ENCODE assay signal across 12 cellular contexts in genomic region chr14:103623883-103624482, GRCh38. TPM values are rescaled to one million over a fixed set of nuclear protein-coding genes. Genes with fewer than 3 reads are reported as not detected.
DNase-seq lines count a peak whose midpoint lies in the region; ATAC-seq, FAIRE-seq and TF ChIP-seq lines count a peak whose summit lies in the region.
"Had no signal": no experiment of that assay in that cellular context is flagged by ENCODE, and none has a peak within 500 bp of the region (broad histone marks: within the 10 kb centered on the region; RNA-seq: fewer than 3 reads in every experiment).

No MANE protein-coding gene starts in this region.

- H3K4me2 ChIP-seq in OCI-LY7 (ENCODE audit: low read length), result peak overlapping the region; percentile 83
- H3K4me2 ChIP-seq: hepatocyte had no signal

- ATAC-seq in left cardiac atrium (peak in 1 of 2 donors; percentile 1), HG03571 (IDR thresholded peaks at IDR 0.05; ENCODE audit: unreplicated experiment) (no peak)

- H3K4me1 ChIP-seq in OCI-LY7 (ENCODE audit: insufficient read depth, low read length, poor library complexity, severe bottlenecking) (peaks cover 61% of the 10 kb centered on the region), stomach (peaks cover 28 to 39% (median 32%) of the 10 kb centered on the region in 4 donors), kidney (ENCODE audit: control insufficient read depth in 1 of 2, insufficient read depth in 1 of 2, low read depth in 1 of 2, low read length in 2 of 2) (peaks cover 0 to 17% of the 10 kb centered on the region in 2 donors)

- TF ChIP-seq POLR2A in stomach (IDR thresholded peaks at IDR 0.05), result no peak

- H3K27ac ChIP-seq in OCI-LY7 (ENCODE audit: low read depth, low read length, poor library complexity, severe bottlenecking) (peak overlapping the region; percentile 82), stomach (peak overlapping the region in 4 of 5 donors; percentile 25 to 65 (median 56)), kidney (ENCODE audit: low read depth in 2 of 2, low read length in 2 of 2) (no peak overlapping the region)
- H3K27ac ChIP-seq: hepatocyte had no signal

- POLR2A ChIA-PET in OCI-LY7 (lab: Charles Lee), result interaction anchor here (0.7 to 1.0 kb wide), 2 partner anchors 11 to 22 kb away, joined by 3 read pairs; no protein-coding TSS in a partner anchor

- intact Hi-C loops in OCI-LY7 (cut with micrococcal nuclease; ENCODE audit: unreplicated experiment) (loop anchor here (2.0 kb wide), 1 partner anchor 29 kb away; no protein-coding TSS in a partner anchor), left cardiac atrium (cut with DNase I) (loop anchor here in 1 of 2 donors (10.0 kb wide), 1 partner anchor 49 kb away; no protein-coding TSS in a partner anchor), stomach (cut with DNase I; ENCODE audit: low total_unique reads) (no loop called here), kidney (cut with DNase I) (no loop called here)

- FAIRE-seq in kidney (lab: Jason Lieb, UNC), result no peak

- H3K9me3 ChIP-seq in OCI-LY7 (ENCODE audit: low read length) (no peaks in the 10 kb centered on the region), stomach (no peaks in the 10 kb centered on the region), kidney (ENCODE audit: control insufficient read depth in 1 of 2, low read length in 2 of 2) (no peaks in the 10 kb centered on the region)
- H3K9me3 ChIP-seq: HAP-1 had no signal

- TF ChIP-seq EP300 in stomach (IDR thresholded peaks at IDR 0.05), result no peak

- peak overlapping the region; percentile 30; the same call in 1 of the 2 replicates for H2AFZ ChIP-seq in OCI-LY7 (ENCODE audit: low read length)
- H2AFZ ChIP-seq: hepatocyte had no signal

- H3K27me3 ChIP-seq in stomach, result no peaks in the 10 kb centered on the region
- H3K27me3 ChIP-seq: hepatocyte had no signal

- CTCF ChIA-PET in OCI-LY7 (lab: Charles Lee; ENCODE audit: unreplicated experiment), result no interaction called here

- H3K9ac ChIP-seq in kidney (ENCODE audit: low read length in 2 of 2), result no peak overlapping the region

- H3K79me2 ChIP-seq in OCI-LY7 (ENCODE audit: insufficient read depth, low read depth, low read length), result no peaks in the 10 kb centered on the region
- H3K79me2 ChIP-seq: hepatocyte had no signal

- H3K4me3 ChIP-seq in OCI-LY7 (ENCODE audit: low read depth, low read length, poor library complexity, severe bottlenecking) (no peak overlapping the region), stomach (peak overlapping the region in 1 of 4 donors; percentile 3), kidney (ENCODE audit: low read length in 2 of 2) (no peak overlapping the region)
- H3K4me3 ChIP-seq: HAP-1, hepatocyte had no signal

- WGBS in stomach, 5 donors, result 36 to 69% (median 44%) methylated on average over 9 to 16 of the region's 16 CpGs

- BruUV-seq in OCI-LY7 (replicated peaks; lab: Mats Ljungman, UMichigan), result no TSS peak

- H3K36me3 ChIP-seq in OCI-LY7 (ENCODE audit: insufficient read depth, low read length) (no peaks in the 10 kb centered on the region), stomach (no peaks in the 10 kb centered on the region), kidney (ENCODE audit: control insufficient read depth in 1 of 2, insufficient read depth in 2 of 2, low read length in 2 of 2) (no peaks in the 10 kb centered on the region)
- H3K36me3 ChIP-seq: HAP-1 had no signal

- H4K20me1 ChIP-seq in OCI-LY7 (ENCODE audit: insufficient read depth, low read length), result no peaks in the 10 kb centered on the region

- DNase-seq in NCI-H187 (lab: John Stamatoyannopoulos, UW), result peak; percentile 53 to 78
- no peak for DNase-seq in NCI-H187 treated with DMSO at 0.1 percent for 48 hours (lab: John Stamatoyannopoulos, UW)
- peak; percentile 69 for DNase-seq in OCI-LY7 (ENCODE audit: low spot score)
- peak; percentile 69 for DNase-seq in left cardiac atrium
- peak; percentile 51 for DNase-seq in stomach
- DNase-seq in kidney, result no peak
- no peak for DNase-seq in middle frontal gyrus (ENCODE audit: extremely low spot score, low spot score)
- DNase-seq: activated naive CD4-positive, alpha-beta T cell treated with anti-CD3 and anti-CD28 coated beads, Interleukin-2, amount 50 U/mL, for 16 hours; RPMI8226 had no signal

- TF ChIP-seq CTCF in OCI-LY7 (conservative IDR thresholded peaks at IDR 0.05; ENCODE audit: low read length) (no peak), stomach (IDR thresholded peaks at IDR 0.05) (no peak), kidney (IDR thresholded peaks at IDR 0.05; ENCODE audit: borderline replicate concordance, extremely low read depth, insufficient read depth) (no peak)

- H3K9me2 ChIP-seq in OCI-LY7 (ENCODE audit: insufficient read depth, low read length), result no peaks in the 10 kb centered on the region

RNA-seq across cellular contexts. Expression of gene KLC1, which starts 5.0 kb away (rescaled TPM):
- total RNA-seq in OCI-LY7 (2014; rRNA removed; shearing (Covaris generic)), result 157 and 204 TPM in 2 replicates
- total RNA-seq in OCI-LY7 (2022) (142 and 147 TPM in 2 replicates), left cardiac atrium (100 to 1,000 TPM; 118 to 139 TPM), stomach (100 to 1,000 TPM in 4 of 5 donors, 10 to 100 TPM in 1; 76.4 to 522 (median 201) TPM), kidney (152 TPM)
- polyA plus RNA-seq in stomach (10 to 100 TPM; 56.5 to 90.3 (median 61.8) TPM), kidney (ENCODE audit: insufficient read depth, low read depth, low replicate concordance) (49.8 TPM)

Comparison
In these comparisons a context has a peak if more than half of its experiments do, and no peak if none do; other contexts are left out.
1. DNase-seq: peak in NCI-H187 (2 of 2), OCI-LY7 (single experiment), left cardiac atrium (single experiment) and stomach (single experiment); none in NCI-H187 treated with DMSO at 0.1 percent for 48 hours (single experiment), kidney (single experiment) and middle frontal gyrus (single experiment).
2. H3K27ac ChIP-seq: peak in OCI-LY7 (single experiment) and stomach (4 of 5); none in kidney (0 of 2).